In the genomic region with DNA sequence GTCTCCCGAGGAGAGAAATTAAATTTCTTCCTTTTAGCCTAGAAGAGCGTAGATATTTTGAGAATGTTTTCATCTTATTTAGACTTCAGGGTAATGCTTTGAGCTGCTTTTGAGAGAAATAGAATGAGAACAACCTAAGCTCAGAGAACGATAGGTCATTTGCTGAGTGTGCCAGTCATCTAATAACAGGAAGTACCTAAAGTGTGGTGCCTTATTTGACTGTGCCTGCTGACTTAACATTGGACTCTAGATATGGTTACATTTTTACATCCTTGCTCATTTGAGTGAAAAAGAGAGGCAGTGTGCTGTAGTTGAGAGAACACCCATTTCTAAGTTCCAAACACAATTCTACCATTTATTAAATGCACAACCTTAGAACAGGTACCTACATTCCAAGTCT, we compare ENCODE assay signal across 12 cellular contexts.
A peak's percentile ranks its signal among the peaks of the same experiment; 100 is the strongest.
DNase-seq lines count a peak whose midpoint lies in the region; ATAC-seq, FAIRE-seq and TF ChIP-seq lines count a peak whose summit lies in the region.
"Had no signal": no experiment of that assay in that cellular context is flagged by ENCODE, and none has a peak within 500 bp of the region (broad histone marks: within the 10 kb centered on the region; RNA-seq: fewer than 3 reads in every experiment).

No MANE protein-coding gene starts in this region.

- intact Hi-C loops in activated CD4-positive, alpha-beta T cell treated with anti-CD3 and anti-CD28 coated beads for 36 hours (cut with DNase I, micrococcal nuclease) = no loop called here

- no peak overlapping the region for H3K27ac ChIP-seq in RWPE1
- H3K27ac ChIP-seq: vagina had no signal

- no peak overlapping the region for H3K4me3 Mint-ChIP-seq in activated CD4-positive, alpha-beta T cell treated with anti-CD3 and anti-CD28 coated beads for 36 hours
- no peak overlapping the region for H3K4me3 Mint-ChIP-seq in stimulated activated effector memory CD8-positive, alpha-beta T cell treated with anti-CD3 and anti-CD28 coated beads, Interleukin-12 subunit alpha, Interleukin-12 subunit beta, amount 100 ng/mL, for 72 hours

- H3K36me3 Mint-ChIP-seq in activated CD4-positive, alpha-beta T cell treated with anti-CD3 and anti-CD28 coated beads for 36 hours (ENCODE audit: low read depth) = no peaks in the 10 kb centered on the region
- no peaks in the 10 kb centered on the region for H3K36me3 Mint-ChIP-seq in stimulated activated effector memory CD8-positive, alpha-beta T cell treated with anti-CD3 and anti-CD28 coated beads, Interleukin-12 subunit alpha, Interleukin-12 subunit beta, amount 100 ng/mL, for 72 hours

- H3K27ac Mint-ChIP-seq in activated CD4-positive, alpha-beta T cell treated with anti-CD3 and anti-CD28 coated beads for 36 hours = no peak overlapping the region
- H3K27ac Mint-ChIP-seq in stimulated activated effector memory CD8-positive, alpha-beta T cell treated with anti-CD3 and anti-CD28 coated beads, Interleukin-12 subunit alpha, Interleukin-12 subunit beta, amount 100 ng/mL, for 72 hours = no peak overlapping the region

- peak; percentile 44 for ATAC-seq in activated CD4-positive, alpha-beta T cell treated with anti-CD3 and anti-CD28 coated beads for 36 hours
- peak; percentile 72 for ATAC-seq in GM21825 (IDR thresholded peaks at IDR 0.05; ENCODE audit: unreplicated experiment)
- peak; percentile 93 for ATAC-seq in HG03175 (IDR thresholded peaks at IDR 0.05; ENCODE audit: unreplicated experiment)
- peak; percentile 74 for ATAC-seq in stimulated activated effector memory CD8-positive, alpha-beta T cell treated with anti-CD3 and anti-CD28 coated beads, Interleukin-12 subunit alpha, Interleukin-12 subunit beta, amount 100 ng/mL, for 72 hours

- no peaks in the 10 kb centered on the region for H3K9me3 Mint-ChIP-seq in activated CD4-positive, alpha-beta T cell treated with anti-CD3 and anti-CD28 coated beads for 36 hours (ENCODE audit: low read depth)
- no peaks in the 10 kb centered on the region for H3K9me3 Mint-ChIP-seq in stimulated activated effector memory CD8-positive, alpha-beta T cell treated with anti-CD3 and anti-CD28 coated beads, Interleukin-12 subunit alpha, Interleukin-12 subunit beta, amount 100 ng/mL, for 72 hours

- CTCF ChIA-PET in activated CD4-positive, alpha-beta T cell treated with anti-CD3 and anti-CD28 coated beads for 36 hours (lab: Charles Lee) = no interaction called here
- CTCF ChIA-PET in RWPE1 (lab: Yijun Ruan, JAX) = no interaction called here

- H3K27me3 Mint-ChIP-seq in activated CD4-positive, alpha-beta T cell treated with anti-CD3 and anti-CD28 coated beads for 36 hours = no peaks in the 10 kb centered on the region

- H3K4me1 Mint-ChIP-seq in activated CD4-positive, alpha-beta T cell treated with anti-CD3 and anti-CD28 coated beads for 36 hours = peaks cover 7% of the 10 kb centered on the region
- no peaks in the 10 kb centered on the region for H3K4me1 Mint-ChIP-seq in stimulated activated effector memory CD8-positive, alpha-beta T cell treated with anti-CD3 and anti-CD28 coated beads, Interleukin-12 subunit alpha, Interleukin-12 subunit beta, amount 100 ng/mL, for 72 hours

- no peak for FAIRE-seq in RCC 7860 (lab: Jason Lieb, UNC)

- POLR2A ChIA-PET in activated CD4-positive, alpha-beta T cell treated with anti-CD3 and anti-CD28 coated beads for 36 hours (lab: Charles Lee) = no interaction called here
- POLR2A ChIA-PET in RWPE1 (lab: Yijun Ruan, JAX; ENCODE audit: low non-redundant PET) = no interaction called here

- TF ChIP-seq CTCF in RWPE1 (conservative IDR thresholded peaks at IDR 0.05; ENCODE audit: low read depth) = no peak

- no peak for DNase-seq in activated CD4-positive, alpha-beta T cell treated with anti-CD3 and anti-CD28 coated beads for 36 hours
- no peak for DNase-seq in activated CD4-positive, alpha-beta T cell treated with anti-CD3 and anti-CD28 coated beads for 4 hours
- DNase-seq in stimulated activated effector memory CD8-positive, alpha-beta T cell treated with anti-CD3 and anti-CD28 coated beads, Interleukin-12 subunit alpha, Interleukin-12 subunit beta, amount 100 ng/mL, for 72 hours (ENCODE audit: low spot score in 2 of 2) = no peak
- no peak for DNase-seq in NCI-H524 treated with DMSO at 0.1 percent for 48 hours (lab: John Stamatoyannopoulos, UW)
- no peak for DNase-seq in RWPE1 (ENCODE audit: low spot score)
- no peak for DNase-seq in RCC 7860 (ENCODE audit: low spot score)
- DNase-seq: IMR-90, NCI-H2081, RPMI8226 had no signal
